Comparison of ENCODE assay signal across 34 cellular contexts in the genomic region with DNA sequence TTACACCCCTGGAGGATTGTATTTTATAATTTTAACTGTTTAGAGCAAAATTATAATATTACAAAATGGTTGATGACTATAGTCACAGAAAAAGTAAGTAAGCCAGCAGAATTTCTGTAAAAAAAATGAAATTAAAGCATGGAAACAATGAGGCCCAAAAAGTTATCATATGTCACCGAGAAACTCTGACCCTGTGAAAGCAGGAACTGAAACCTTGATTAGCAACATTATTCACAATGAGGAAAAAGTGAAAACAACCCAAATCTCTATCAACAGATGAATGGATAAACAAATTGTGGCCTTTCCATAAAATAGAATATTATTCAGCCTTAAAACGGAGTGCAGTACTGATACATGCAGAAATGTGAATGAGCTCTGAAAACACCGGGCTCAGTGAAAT.
"Had no signal": no experiment of that assay in that cellular context is flagged by ENCODE, and none has a peak within 500 bp of the region (broad histone marks: within the 10 kb centered on the region; RNA-seq: fewer than 3 reads in every experiment).

No MANE protein-coding gene starts in this region.

- H3K27me3 ChIP-seq: MG63 had no signal

- H3K36me3 ChIP-seq: MG63 had no signal

- H3K4me3 ChIP-seq: MG63 had no signal

- H3K27ac ChIP-seq: KMS-11 had no signal

- H3K9me3 ChIP-seq: MG63 had no signal

- DNase-seq: Karpas-422, Kasumi-1, MG63, MM.1S, NCI-H1048, NCI-H1092, NCI-H1092 treated with DMSO at 0.1 percent for 48 hours, NCI-H1105, NCI-H1105 treated with DMSO at 0.1 percent for 48 hours, NCI-H1417, NCI-H1417 treated with DMSO at 0.1 percent for 48 hours, NCI-H1436, NCI-H1436 treated with DMSO at 0.1 percent for 48 hours, NCI-H146, NCI-H1694, NCI-H1694 treated with DMSO at 0.1 percent for 48 hours, NCI-H187, NCI-H187 treated with DMSO at 0.1 percent for 48 hours, NCI-H1930, NCI-H2029, NCI-H2029 treated with DMSO at 0.1 percent for 48 hours, NCI-H2081, NCI-H2081 treated with DMSO at 0.1 percent for 48 hours, NCI-H2107, NCI-H2171, NCI-H2171 treated with DMSO at 0.1 percent for 48 hours, NCI-H2227 treated with DMSO at 0.1 percent for 48 hours, NCI-H226, NCI-H345, NCI-H446, NCI-H446 treated with DMSO at 0.1 percent for 48 hours, NCI-H510A, NCI-H510A treated with DMSO at 0.1 percent for 48 hours had no signal
